ENCODE assay signal across 12 cellular contexts in genomic region chr22:47198801-47199251, GRCh38.
DNase-seq lines count a peak whose midpoint lies in the region; ATAC-seq and TF ChIP-seq lines count a peak whose summit lies in the region.
"Had no signal": no experiment of that assay in that cellular context is flagged by ENCODE, and none has a peak within 500 bp of the region (broad histone marks: within the 10 kb centered on the region; RNA-seq: fewer than 3 reads in every experiment).

No MANE protein-coding gene starts in this region.

- no peaks in the 10 kb centered on the region for H3K9me3 ChIP-seq in testis
- H3K9me3 ChIP-seq in effector memory CD4-positive, alpha-beta T cell (ENCODE audit: control insufficient read depth, low read length), result no peaks in the 10 kb centered on the region
- H3K9me3 ChIP-seq: Peyer's patch had no signal

- no peak for TF ChIP-seq POLR2A in testis (IDR thresholded peaks at IDR 0.05)

- H3K4me3 ChIP-seq in testis, result no peak overlapping the region
- no peak overlapping the region for H3K4me3 ChIP-seq in effector memory CD4-positive, alpha-beta T cell (ENCODE audit: insufficient read depth, low read depth, low read length, poor library complexity, severe bottlenecking)
- H3K4me3 ChIP-seq: GM23338, Peyer's patch had no signal

- intact Hi-C loops in cardiac septum (cut with DNase I), result no loop called here
- intact Hi-C loops in Right ventricle myocardium superior (cut with DNase I), result no loop called here
- intact Hi-C loops in testis (cut with DNase I; ENCODE audit: low total_unique reads), result no loop called here

- no peaks in the 10 kb centered on the region for H3K36me3 ChIP-seq in testis (ENCODE audit: low read depth, missing control alignments)
- no peaks in the 10 kb centered on the region for H3K36me3 ChIP-seq in effector memory CD4-positive, alpha-beta T cell (ENCODE audit: control insufficient read depth, insufficient read depth, low read length)
- H3K36me3 ChIP-seq: Peyer's patch had no signal

- ATAC-seq in Right ventricle myocardium superior (ENCODE audit: poor library complexity), result no peak
- no peak for ATAC-seq in GM21723 (IDR thresholded peaks at IDR 0.05; ENCODE audit: unreplicated experiment)
- no peak for ATAC-seq in GM18858 (IDR thresholded peaks at IDR 0.05; ENCODE audit: unreplicated experiment)
- ATAC-seq: GM23338 had no signal

- H3K4me1 ChIP-seq in testis, result peaks cover 15% of the 10 kb centered on the region
- no peaks in the 10 kb centered on the region for H3K4me1 ChIP-seq in effector memory CD4-positive, alpha-beta T cell (ENCODE audit: control insufficient read depth, insufficient read depth, low read length, poor library complexity, severe bottlenecking)

- DNase-seq in cardiac septum (ENCODE audit: low spot score), result peak; percentile 38
- no peak for DNase-seq in Right ventricle myocardium superior
- DNase-seq in ecto neural progenitor cell (ENCODE audit: low spot score), result peak; percentile 37
- DNase-seq in mesenteric fat pad (ENCODE audit: low spot score), result peak; percentile 89
- peak; percentile 11 for DNase-seq in testis
- no peak for DNase-seq in effector memory CD4-positive, alpha-beta T cell
- DNase-seq: NCI-H1436 treated with DMSO at 0.1 percent for 48 hours, NCI-H2081 had no signal

- H3K27me3 ChIP-seq in testis, result no peaks in the 10 kb centered on the region
- H3K27me3 ChIP-seq in effector memory CD4-positive, alpha-beta T cell (replicated peaks; ENCODE audit: control insufficient read depth, insufficient read depth, low read length, poor library complexity, severe bottlenecking), result no peaks in the 10 kb centered on the region
- H3K27me3 ChIP-seq: Peyer's patch had no signal

- H3K27ac ChIP-seq in testis, result no peak overlapping the region
- no peak overlapping the region for H3K27ac ChIP-seq in effector memory CD4-positive, alpha-beta T cell (ENCODE audit: insufficient read depth, low read length, poor library complexity, severe bottlenecking)
- H3K27ac ChIP-seq: Peyer's patch had no signal

- TF ChIP-seq CTCF in testis (IDR thresholded peaks at IDR 0.05), result no peak

- WGBS in testis, 2 donors, result 92 to 98% methylated on average over 5 to 19 of the region's 19 CpGs

Comparison
In these comparisons a context has a peak if more than half of its experiments do, and no peak if none do; other contexts are left out.
1. DNase-seq: peak in cardiac septum (single experiment), ecto neural progenitor cell (single experiment), mesenteric fat pad (single experiment) and testis (single experiment); none in Right ventricle myocardium superior (single experiment) and effector memory CD4-positive, alpha-beta T cell (0 of 3).